In the genomic region with DNA sequence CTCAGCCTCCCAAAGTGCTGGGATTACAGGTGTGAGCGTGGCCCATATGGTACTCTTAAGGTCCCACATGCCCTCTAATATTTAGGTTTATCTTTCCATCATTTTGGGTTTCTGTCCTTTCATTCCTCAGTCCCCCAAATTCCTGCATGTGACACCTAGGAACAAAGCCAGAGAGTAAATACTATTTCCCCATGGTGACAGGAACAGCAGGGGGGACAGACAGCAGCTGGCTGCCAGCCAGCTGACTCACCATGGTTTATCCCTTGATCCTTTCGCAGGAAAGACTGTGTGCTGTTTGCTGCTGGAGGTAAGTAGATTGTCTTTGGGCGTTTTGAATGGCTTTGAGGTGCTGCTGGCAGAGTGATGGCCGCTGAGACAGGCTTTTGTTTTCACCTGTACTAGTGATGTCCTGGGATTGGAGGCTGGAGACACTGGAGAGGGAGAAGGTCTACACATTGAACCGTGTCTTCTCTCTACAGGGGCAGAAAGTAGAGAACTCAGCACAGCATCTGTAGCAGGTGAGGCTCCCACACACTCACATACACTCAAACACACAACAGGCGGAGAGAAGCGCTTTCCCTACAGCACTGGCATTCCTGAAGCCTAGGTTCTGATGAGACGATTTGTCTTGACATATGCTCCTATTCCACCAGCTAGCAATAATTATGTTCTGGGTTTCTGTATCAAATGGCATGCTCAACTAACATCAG, we compare ENCODE assay signal across 8 cellular contexts.
DNase-seq lines count a peak whose midpoint lies in the region; TF ChIP-seq lines count a peak whose summit lies in the region.

No MANE protein-coding gene starts in this region.

- no peaks in the 10 kb centered on the region for H3K27me3 ChIP-seq in liver (ENCODE audit: control insufficient read depth in 4 of 4, insufficient read depth in 4 of 4, low read length in 3 of 4)

- 79% methylated on average over 8 of the region's 8 CpGs for WGBS in liver

- no peak for TF ChIP-seq CTCF in liver (IDR thresholded peaks at IDR 0.05; ENCODE audit: low read depth, low read length, missing input control)

- intact Hi-C loops in activated CD4-positive, alpha-beta T cell treated with anti-CD3 and anti-CD28 coated beads, Interleukin-2, amount 10 ng/mL, durations not matched to agents 24 days and 14 days (cut with micrococcal nuclease), result no loop called here

- H3K4me1 Mint-ChIP-seq in activated CD4-positive, alpha-beta T cell treated with anti-CD3 and anti-CD28 coated beads, Interleukin-2, amount 10 ng/mL, durations not matched to agents 24 days and 14 days, result peaks cover 2% of the 10 kb centered on the region

- H3K9me3 Mint-ChIP-seq in activated CD4-positive, alpha-beta T cell treated with anti-CD3 and anti-CD28 coated beads, Interleukin-2, amount 10 ng/mL, durations not matched to agents 24 days and 14 days, result no peaks in the 10 kb centered on the region

- DNase-seq in DMS79 treated with DMSO at 0.1 percent for 48 hours (lab: John Stamatoyannopoulos, UW) (peak; percentile 79), NCI-H1417 (lab: John Stamatoyannopoulos, UW) (peak; percentile 83 to 97 (median 90)), SHP77 treated with DMSO at 0.1 percent for 48 hours (lab: John Stamatoyannopoulos, UW) (peak; percentile 55), hippocampal formation (lab: John Stamatoyannopoulos, UW) (no peak), mesenteric fat pad (ENCODE audit: low spot score) (no peak)
- DNase-seq in activated CD4-positive, alpha-beta T cell treated with anti-CD3 and anti-CD28 coated beads, Interleukin-2, amount 10 ng/mL, durations not matched to agents 24 days and 14 days, result no peak
- no peak for DNase-seq in activated CD8-positive, alpha-beta memory T cell treated with anti-CD3 and anti-CD28 coated beads, Interleukin-2, amount 50 U/mL, for 4 hours

- peaks cover 0 to 6% (median 3%) of the 10 kb centered on the region in 4 donors for H3K36me3 ChIP-seq in liver (ENCODE audit: control insufficient read depth in 4 of 4, insufficient read depth in 3 of 4, low read depth in 1 of 4, low read length in 3 of 4)

- peak overlapping the region in 1 of 2 donors; percentile 54 for H3K27ac ChIP-seq in liver (ENCODE audit: low read depth in 1 of 2, low read length in 2 of 2)

- no peaks in the 10 kb centered on the region for H3K9me3 ChIP-seq in liver (ENCODE audit: control insufficient read depth in 4 of 4, low read length in 3 of 4)

- peaks cover 0 to 15% (median 11%) of the 10 kb centered on the region in 4 donors for H3K4me1 ChIP-seq in liver (ENCODE audit: control insufficient read depth in 4 of 4, insufficient read depth in 4 of 4, low read length in 3 of 4)

- H3K4me3 ChIP-seq in liver (ENCODE audit: low read depth in 1 of 3, low read length in 3 of 3), result no peak overlapping the region

- peaks cover 36% of the 10 kb centered on the region for H3K36me3 Mint-ChIP-seq in activated CD4-positive, alpha-beta T cell treated with anti-CD3 and anti-CD28 coated beads, Interleukin-2, amount 10 ng/mL, durations not matched to agents 24 days and 14 days (ENCODE audit: low read depth)

- H3K4me3 Mint-ChIP-seq in activated CD4-positive, alpha-beta T cell treated with anti-CD3 and anti-CD28 coated beads, Interleukin-2, amount 10 ng/mL, durations not matched to agents 24 days and 14 days, result no peak overlapping the region

- no peak for TF ChIP-seq RAD21 in liver (IDR thresholded peaks at IDR 0.05)

- H3K27ac Mint-ChIP-seq in activated CD4-positive, alpha-beta T cell treated with anti-CD3 and anti-CD28 coated beads, Interleukin-2, amount 10 ng/mL, durations not matched to agents 24 days and 14 days, result no peak overlapping the region

- no peak overlapping the region for H3K9ac ChIP-seq in liver (ENCODE audit: low read depth in 1 of 2, low read length in 2 of 2)

- no peaks in the 10 kb centered on the region for H3K27me3 Mint-ChIP-seq in activated CD4-positive, alpha-beta T cell treated with anti-CD3 and anti-CD28 coated beads, Interleukin-2, amount 10 ng/mL, durations not matched to agents 24 days and 14 days

TF ChIP-seq in liver, 16 proteins besides CTCF, POLR2A, EP300 and RAD21:
- TF ChIP-seq JUND (IDR thresholded peaks at IDR 0.05), result peak in 1 of 2 donors; percentile 61
- no peak for TF ChIP-seq GABPA (IDR thresholded peaks at IDR 0.05 in 1 of 2, conservative IDR thresholded peaks at IDR 0.05 in 1 of 2)
- no peak for TF ChIP-seq FOXA1 (IDR thresholded peaks at IDR 0.05)
- no peak for TF ChIP-seq FOXA2 (IDR thresholded peaks at IDR 0.05)
- TF ChIP-seq HNF4A (conservative IDR thresholded peaks at IDR 0.05), result peak in 1 of 2 donors; percentile 51
- TF ChIP-seq REST (IDR thresholded peaks at IDR 0.05), result no peak
- TF ChIP-seq TAF1 (conservative IDR thresholded peaks at IDR 0.05), result no peak
- TF ChIP-seq EGR1 (IDR thresholded peaks at IDR 0.05; ENCODE audit: low read depth in 2 of 2), result no peak
- TF ChIP-seq SP1 (IDR thresholded peaks at IDR 0.05), result no peak
- TF ChIP-seq, protein P1, sequence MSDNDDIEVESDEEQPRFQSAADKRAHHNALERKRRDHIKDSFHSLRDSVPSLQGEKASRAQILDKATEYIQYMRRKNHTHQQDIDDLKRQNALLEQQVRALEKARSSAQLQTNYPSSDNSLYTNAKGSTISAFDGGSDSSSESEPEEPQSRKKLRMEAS (IDR thresholded peaks at IDR 0.05), result peak; percentile 39
- TF ChIP-seq HNF4G (IDR thresholded peaks at IDR 0.05), result no peak
- no peak for TF ChIP-seq NR2F2 (IDR thresholded peaks at IDR 0.05)
- TF ChIP-seq, protein P2, sequence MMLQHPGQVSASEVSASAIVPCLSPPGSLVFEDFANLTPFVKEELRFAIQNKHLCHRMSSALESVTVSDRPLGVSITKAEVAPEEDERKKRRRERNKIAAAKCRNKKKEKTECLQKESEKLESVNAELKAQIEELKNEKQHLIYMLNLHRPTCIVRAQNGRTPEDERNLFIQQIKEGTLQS (IDR thresholded peaks at IDR 0.05), result no peak
- TF ChIP-seq RXRA (IDR thresholded peaks at IDR 0.05), result peak in 1 of 2 donors; percentile 43
- TF ChIP-seq, protein P3, sequence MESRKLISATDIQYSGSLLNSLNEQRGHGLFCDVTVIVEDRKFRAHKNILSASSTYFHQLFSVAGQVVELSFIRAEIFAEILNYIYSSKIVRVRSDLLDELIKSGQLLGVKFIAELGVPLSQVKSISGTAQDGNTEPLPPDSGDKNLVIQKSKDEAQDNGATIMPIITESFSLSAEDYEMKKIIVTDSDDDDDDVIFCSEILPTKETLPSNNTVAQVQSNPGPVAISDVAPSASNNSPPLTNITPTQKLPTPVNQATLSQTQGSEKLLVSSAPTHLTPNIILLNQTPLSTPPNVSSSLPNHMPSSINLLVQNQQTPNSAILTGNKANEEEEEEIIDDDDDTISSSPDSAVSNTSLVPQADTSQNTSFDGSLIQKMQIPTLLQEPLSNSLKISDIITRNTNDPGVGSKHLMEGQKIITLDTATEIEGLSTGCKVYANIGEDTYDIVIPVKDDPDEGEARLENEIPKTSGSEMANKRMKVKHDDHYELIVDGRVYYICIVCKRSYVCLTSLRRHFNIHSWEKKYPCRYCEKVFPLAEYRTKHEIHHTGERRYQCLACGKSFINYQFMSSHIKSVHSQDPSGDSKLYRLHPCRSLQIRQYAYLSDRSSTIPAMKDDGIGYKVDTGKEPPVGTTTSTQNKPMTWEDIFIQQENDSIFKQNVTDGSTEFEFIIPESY (IDR thresholded peaks at IDR 0.05), result no peak
- TF ChIP-seq YY1 (IDR thresholded peaks at IDR 0.05), result peak; percentile 36

Comparison
In these comparisons a context has a peak if more than half of its experiments do, and no peak if none do; other contexts are left out.
1. DNase-seq: peak in DMS79 treated with DMSO at 0.1 percent for 48 hours (single experiment), NCI-H1417 (3 of 3) and SHP77 treated with DMSO at 0.1 percent for 48 hours (single experiment); none in activated CD4-positive, alpha-beta T cell treated with anti-CD3 and anti-CD28 coated beads, Interleukin-2, amount 10 ng/mL, durations not matched to agents 24 days and 14 days (single experiment), activated CD8-positive, alpha-beta memory T cell treated with anti-CD3 and anti-CD28 coated beads, Interleukin-2, amount 50 U/mL, for 4 hours (single experiment), hippocampal formation (0 of 2) and mesenteric fat pad (single experiment).